8 cellular contexts compared by ENCODE assay signal in the genomic region with DNA sequence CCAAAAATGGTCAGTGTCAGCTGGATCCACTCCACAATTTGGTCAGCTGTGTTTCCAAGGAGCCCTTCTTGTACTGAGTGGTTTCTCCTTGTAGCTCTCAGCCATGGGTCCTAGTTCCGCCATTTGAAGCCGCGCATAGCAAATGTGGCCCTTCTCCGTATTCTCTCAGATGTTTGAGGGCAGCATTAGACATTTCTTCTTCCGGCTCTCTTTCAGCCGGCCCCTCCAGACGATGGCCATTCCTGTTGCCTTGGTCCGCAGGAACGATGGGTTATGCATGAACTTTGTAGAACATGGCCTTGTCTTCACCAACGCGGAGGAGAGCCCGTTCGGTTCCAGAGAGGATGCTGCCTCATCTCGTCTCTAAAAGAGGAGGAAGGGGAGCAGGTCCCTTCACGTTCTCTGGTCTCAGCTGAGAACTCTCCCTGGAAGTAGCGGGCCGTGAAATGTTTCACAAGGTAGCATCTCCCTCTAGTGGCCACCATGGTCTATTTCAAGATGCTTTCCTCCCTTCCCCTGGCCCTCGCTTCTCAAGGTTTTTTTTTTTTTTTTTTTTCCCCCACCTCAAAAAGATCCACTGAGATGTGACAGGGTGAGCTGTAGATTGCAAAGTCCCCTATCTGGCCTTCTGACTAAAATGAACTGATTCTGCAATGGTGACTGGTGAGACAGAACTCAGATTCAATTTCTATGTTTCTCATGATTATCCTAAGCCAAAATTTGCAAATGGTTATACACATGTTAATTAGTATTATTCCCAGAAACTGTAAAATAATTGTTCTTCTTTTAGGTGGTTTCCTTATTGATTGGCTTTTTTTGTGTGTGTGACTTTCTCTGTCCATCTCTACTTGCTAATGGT. TPM values are rescaled to one million over a fixed set of nuclear protein-coding genes. Genes with fewer than 3 reads are reported as not detected.
A peak's percentile ranks its signal among the peaks of the same experiment; 100 is the strongest.
DNase-seq lines count a peak whose midpoint lies in the region; TF ChIP-seq lines count a peak whose summit lies in the region.

No MANE protein-coding gene starts in this region.

- DNase-seq in DMS153 treated with DMSO at 0.1 percent for 48 hours (lab: John Stamatoyannopoulos, UW; ENCODE audit: unreplicated experiment) (peak; percentile 84), GM23248 (peak; percentile 92), MM.1S (peak; percentile 77), SK-MEL-5 (ENCODE audit: low read depth, low spot score) (peak; percentile 83), glomerular endothelial cell (ENCODE audit: extremely low read depth, low read depth, low spot score) (peak; percentile 51), osteoblast (ENCODE audit: insufficient read length, low spot score, missing footprints) (peak; percentile 93), thyroid gland (peak; percentile 60 to 66)
- peak; percentile 77 for DNase-seq in activated naive CD4-positive, alpha-beta T cell treated with anti-CD3 and anti-CD28 coated beads, Interleukin-2, amount 10 ng/mL, durations not matched to agents 7 days and 5 days

- H3K27ac ChIP-seq in GM23248 (no peak overlapping the region), MM.1S (ENCODE audit: low read length) (no peak overlapping the region), osteoblast (ENCODE audit: low read depth, low read length) (peak overlapping the region; percentile 39), thyroid gland (peak overlapping the region in 2 of 3 donors; percentile 30 to 40)

- peak overlapping the region; percentile 76 for H3K4me3 ChIP-seq in GM23248
- H3K4me3 ChIP-seq in MM.1S (ENCODE audit: low read length) = peak overlapping the region; percentile 71
- peak overlapping the region; percentile 83 for H3K4me3 ChIP-seq in osteoblast (ENCODE audit: insufficient read depth, low read length)
- peak overlapping the region in 1 of 3 donors; percentile 30 for H3K4me3 ChIP-seq in thyroid gland (replicated peaks in 1 of 3)

- H3F3A ChIP-seq in GM23248 (ENCODE audit: insufficient read depth) (no peaks in the 10 kb centered on the region), MM.1S (ENCODE audit: insufficient read depth, low read length) (no peaks in the 10 kb centered on the region)

- peak overlapping the region; percentile 95 for H2AFZ ChIP-seq in GM23248
- H2AFZ ChIP-seq in MM.1S (ENCODE audit: low read length) = peak overlapping the region; percentile 96
- peak overlapping the region; percentile 100 for H2AFZ ChIP-seq in osteoblast (ENCODE audit: low read length)

- no peaks in the 10 kb centered on the region for H3K9me2 ChIP-seq in GM23248 (ENCODE audit: insufficient read depth)
- H3K9me2 ChIP-seq in MM.1S (replicated peaks; ENCODE audit: insufficient read depth, low read length) = no peaks in the 10 kb centered on the region

- no peaks in the 10 kb centered on the region for H3K9me3 Mint-ChIP-seq in activated naive CD4-positive, alpha-beta T cell treated with anti-CD3 and anti-CD28 coated beads, Interleukin-2, amount 10 ng/mL, durations not matched to agents 7 days and 5 days

- H3K9ac ChIP-seq in GM23248 (peak overlapping the region; percentile 47; the same call in 1 of the 2 replicates), MM.1S (ENCODE audit: low read length) (no peak overlapping the region; the same call in 1 of the 2 replicates)

- H3K4me1 Mint-ChIP-seq in activated naive CD4-positive, alpha-beta T cell treated with anti-CD3 and anti-CD28 coated beads, Interleukin-2, amount 10 ng/mL, durations not matched to agents 7 days and 5 days = peaks cover 33% of the 10 kb centered on the region

- CTCF ChIA-PET in activated naive CD4-positive, alpha-beta T cell treated with anti-CD3 and anti-CD28 coated beads, Interleukin-2, amount 10 ng/mL, durations not matched to agents 7 days and 5 days (lab: Charles Lee) = interaction anchor here (0.5 to 11.9 kb wide), 35 partner anchors 8 to 1009 kb away, joined by 3 to 302 read pairs (median 4); partner anchors contain the start of genes ALG9 and PTS

- H3K36me3 Mint-ChIP-seq in activated naive CD4-positive, alpha-beta T cell treated with anti-CD3 and anti-CD28 coated beads, Interleukin-2, amount 10 ng/mL, durations not matched to agents 7 days and 5 days = no peaks in the 10 kb centered on the region

- no peaks in the 10 kb centered on the region for H3K27me3 ChIP-seq in GM23248 (replicated peaks; ENCODE audit: insufficient read depth)
- H3K27me3 ChIP-seq in MM.1S (replicated peaks; ENCODE audit: insufficient read depth, low read length) = no peaks in the 10 kb centered on the region
- peaks cover 4% of the 10 kb centered on the region for H3K27me3 ChIP-seq in osteoblast (ENCODE audit: insufficient read depth, low read length)
- H3K27me3 ChIP-seq in thyroid gland = no peaks in the 10 kb centered on the region

- no peaks in the 10 kb centered on the region for H3K9me3 ChIP-seq in GM23248 (ENCODE audit: low read depth)
- H3K9me3 ChIP-seq in MM.1S (replicated peaks; ENCODE audit: insufficient read depth, low read length) = no peaks in the 10 kb centered on the region
- no peaks in the 10 kb centered on the region for H3K9me3 ChIP-seq in osteoblast (ENCODE audit: low read depth, low read length)
- H3K9me3 ChIP-seq in thyroid gland = no peaks in the 10 kb centered on the region

- no peaks in the 10 kb centered on the region for H4K20me1 ChIP-seq in GM23248 (ENCODE audit: insufficient read depth)
- H4K20me1 ChIP-seq in MM.1S (ENCODE audit: insufficient read depth, low read length) = no peaks in the 10 kb centered on the region
- no peaks in the 10 kb centered on the region for H4K20me1 ChIP-seq in osteoblast (ENCODE audit: insufficient read depth, low read length)

- peaks cover 7% of the 10 kb centered on the region for H3K27me3 Mint-ChIP-seq in activated naive CD4-positive, alpha-beta T cell treated with anti-CD3 and anti-CD28 coated beads, Interleukin-2, amount 10 ng/mL, durations not matched to agents 7 days and 5 days

- H3K79me2 ChIP-seq in GM23248 (ENCODE audit: insufficient read depth) = no peaks in the 10 kb centered on the region
- H3K79me2 ChIP-seq in MM.1S (ENCODE audit: low read length) = no peaks in the 10 kb centered on the region
- H3K79me2 ChIP-seq in osteoblast (ENCODE audit: insufficient read depth, low read length) = no peaks in the 10 kb centered on the region

- peak overlapping the region; percentile 99 for H3K4me2 ChIP-seq in GM23248 (ENCODE audit: unreplicated experiment)
- peak overlapping the region; percentile 98 for H3K4me2 ChIP-seq in MM.1S (ENCODE audit: low read depth, low read length)
- peak overlapping the region; percentile 99 for H3K4me2 ChIP-seq in osteoblast (ENCODE audit: insufficient read depth, low read length)

- no peak for TF ChIP-seq POLR2A in thyroid gland (IDR thresholded peaks at IDR 0.05)

- H3K4me1 ChIP-seq in GM23248 (ENCODE audit: insufficient read depth) = peaks cover 9% of the 10 kb centered on the region
- H3K4me1 ChIP-seq in MM.1S (ENCODE audit: low read length) = no peaks in the 10 kb centered on the region
- peaks cover 5% of the 10 kb centered on the region for H3K4me1 ChIP-seq in osteoblast (ENCODE audit: insufficient read depth, low read length)
- peaks cover 0 to 4% of the 10 kb centered on the region in 2 donors for H3K4me1 ChIP-seq in thyroid gland

- H3K36me3 ChIP-seq in GM23248 (ENCODE audit: low read depth) (no peaks in the 10 kb centered on the region), MM.1S (replicated peaks; ENCODE audit: insufficient read depth, low read length) (no peaks in the 10 kb centered on the region), osteoblast (ENCODE audit: insufficient read depth, low read length) (no peaks in the 10 kb centered on the region), thyroid gland (no peaks in the 10 kb centered on the region)

- H3K27ac Mint-ChIP-seq in activated naive CD4-positive, alpha-beta T cell treated with anti-CD3 and anti-CD28 coated beads, Interleukin-2, amount 10 ng/mL, durations not matched to agents 7 days and 5 days = peak overlapping the region; percentile 57

- peak overlapping the region; percentile 81 for H3K4me3 Mint-ChIP-seq in activated naive CD4-positive, alpha-beta T cell treated with anti-CD3 and anti-CD28 coated beads, Interleukin-2, amount 10 ng/mL, durations not matched to agents 7 days and 5 days

- peak; percentile 68 for TF ChIP-seq CTCF in MM.1S (IDR thresholded peaks at IDR 0.05; ENCODE audit: low read length)
- TF ChIP-seq CTCF in osteoblast (IDR thresholded peaks at IDR 0.05; ENCODE audit: extremely low read depth, low read depth, low read length) = peak; percentile 82
- peak; percentile 34 to 82 (median 60) for TF ChIP-seq CTCF in thyroid gland (IDR thresholded peaks at IDR 0.05)

- intact Hi-C loops in thyroid gland (cut with DNase I) = loop anchor here (2.0 to 5.0 kb wide), 2 partner anchors 60 to 168 kb away; no protein-coding TSS in a partner anchor

- 1% methylated on average over 18 of the region's 18 CpGs for WGBS in GM23248 (ENCODE audit: low coverage in 1 of 2, low lambda C conversion rate in 2 of 2, missing lambda C conversion rate in 2 of 2), 2 experiments
- 2 to 4% methylated on average over 18 of the region's 18 CpGs for WGBS in thyroid gland, 2 donors

- in situ Hi-C loops in GM23248 (cut with MboI) (loop anchor here (10.0 kb wide), 2 partner anchors 514 to 1004 kb away; no protein-coding TSS in a partner anchor), SK-MEL-5 (cut with HindIII; ENCODE audit: low pct_unique_long_range_greater_than_20kb, low sequenced_read_pairs) (no loop called here)

RNA-seq across cellular contexts. Expression of gene PLET1, which starts 19.8 kb away (rescaled TPM):
- not detected in 2 replicates for total RNA-seq in GM23248 (2014; rRNA removed; shearing (Covaris generic))
- not detected in 2 replicates for polyA plus RNA-seq in GM23248 (2016; fragmentation: Nextera tagmentation; extraction: Ambion mirVana)
- total RNA-seq in SK-MEL-5 (2014; rRNA removed; shearing (Covaris generic)) = not detected in 2 replicates
- polyA plus RNA-seq in SK-MEL-5 (2015; cell fraction: cytosol; rRNA removed) = not detected in 2 replicates
- polyA plus RNA-seq in SK-MEL-5 (2015; cell fraction: nucleus; rRNA removed) = not detected in 2 replicates
- total RNA-seq in glomerular endothelial cell (not detected in 2 replicates), osteoblast (not detected in 2 replicates), thyroid gland (not detected)

RNA-seq across cellular contexts. Expression of gene PTS, which starts 54.3 kb away (rescaled TPM):
- total RNA-seq in GM23248 (2014; rRNA removed; shearing (Covaris generic)) = 33.9 and 36.5 TPM in 2 replicates
- 100 and 108 TPM in 2 replicates for polyA plus RNA-seq in GM23248 (2016; fragmentation: Nextera tagmentation; extraction: Ambion mirVana)
- total RNA-seq in SK-MEL-5 (2014; rRNA removed; shearing (Covaris generic)) = 46.1 and 59.4 TPM in 2 replicates
- polyA plus RNA-seq in SK-MEL-5 (2015; cell fraction: cytosol; rRNA removed) = 20.6 and 29.4 TPM in 2 replicates
- 26.5 and 58.1 TPM in 2 replicates for polyA plus RNA-seq in SK-MEL-5 (2015; cell fraction: nucleus; rRNA removed)
- 20.6 and 24.5 TPM in 2 replicates for total RNA-seq in glomerular endothelial cell
- total RNA-seq in osteoblast = 48.0 and 56.5 TPM in 2 replicates
- total RNA-seq in thyroid gland = 10 to 100 TPM; 27.2 to 48.0 (median 39.3) TPM

Comparison
In these comparisons a context has a peak if more than half of its experiments do, and no peak if none do; other contexts are left out.
1. H3K27ac ChIP-seq: peak in osteoblast (single experiment) and thyroid gland (2 of 3); none in GM23248 (single experiment) and MM.1S (single experiment).
2. Peak in every context shown above with its lines, with median percentiles within 50 percentile points of each other: DNase-seq, H2AFZ ChIP-seq, H3K4me2 ChIP-seq and CTCF ChIP-seq.